1 cellular context compared by ENCODE assay signal in the genomic region with DNA sequence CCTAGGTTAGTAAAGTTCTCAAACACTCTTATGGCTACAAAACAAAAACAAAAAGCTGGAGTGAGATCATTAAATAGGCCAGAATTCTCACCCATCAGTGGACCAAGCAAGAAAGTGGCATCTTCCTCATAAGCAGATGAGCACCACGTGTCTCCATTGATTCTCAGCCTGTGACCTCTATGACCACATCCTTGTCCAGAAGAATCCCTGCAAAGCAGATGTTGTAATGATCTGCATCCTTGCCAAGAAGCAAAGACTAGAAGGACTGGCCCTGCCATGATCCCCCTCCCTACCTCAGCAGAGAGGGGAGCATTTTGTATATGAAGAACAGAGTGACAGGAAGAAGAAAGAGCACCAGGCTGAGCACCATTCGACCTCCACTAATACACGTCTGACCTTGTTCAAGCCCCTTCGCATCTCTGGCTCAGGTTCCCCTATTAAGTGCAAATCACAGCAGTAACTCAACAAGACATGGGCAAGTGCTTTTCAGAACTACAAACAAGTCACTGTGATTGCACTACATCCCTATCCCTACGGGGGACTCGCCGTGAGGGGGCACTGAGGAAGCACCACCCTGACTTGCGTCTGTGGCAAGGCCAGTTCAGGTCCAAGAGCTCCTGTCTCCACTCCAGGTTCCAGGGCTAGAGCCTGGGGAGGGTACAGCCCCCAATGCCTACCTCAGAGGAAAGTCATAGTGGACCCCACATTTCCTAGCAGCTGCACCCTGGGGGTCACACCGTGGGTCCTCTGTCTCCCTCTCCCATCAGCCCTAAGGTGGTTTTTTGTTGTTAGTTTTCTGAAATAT.
TF ChIP-seq lines count a peak whose summit lies in the region.

No MANE protein-coding gene starts in this region.

TF ChIP-seq in IMR-90, 13 proteins besides CTCF, POLR2A, EP300 and RAD21:
- TF ChIP-seq MAFK (IDR thresholded peaks at IDR 0.05; ENCODE audit: low read depth, low read length) (no peak), RFX5 (IDR thresholded peaks at IDR 0.05; ENCODE audit: low read depth, low read length) (no peak), MAZ (IDR thresholded peaks at IDR 0.05; ENCODE audit: borderline replicate concordance, low read depth, low read length) (no peak), FOS (IDR thresholded peaks at IDR 0.05; ENCODE audit: low read depth, low read length) (no peak), NFE2L2 (IDR thresholded peaks at IDR 0.05; ENCODE audit: low read depth, low read length) (no peak), SMC3 (IDR thresholded peaks at IDR 0.05; ENCODE audit: low read depth, low read length) (no peak), CEBPB (IDR thresholded peaks at IDR 0.05; ENCODE audit: low read depth, low read length) (no peak), RCOR1 (IDR thresholded peaks at IDR 0.05; ENCODE audit: insufficient replicate concordance, low read length) (no peak), BHLHE40 (IDR thresholded peaks at IDR 0.05; ENCODE audit: low read depth, low read length) (no peak), MXI1 (IDR thresholded peaks at IDR 0.05; ENCODE audit: borderline replicate concordance, low read depth, low read length) (no peak), CHD1 (IDR thresholded peaks at IDR 0.05; ENCODE audit: low read depth, low read length) (no peak)
- TF ChIP-seq, protein P1, sequence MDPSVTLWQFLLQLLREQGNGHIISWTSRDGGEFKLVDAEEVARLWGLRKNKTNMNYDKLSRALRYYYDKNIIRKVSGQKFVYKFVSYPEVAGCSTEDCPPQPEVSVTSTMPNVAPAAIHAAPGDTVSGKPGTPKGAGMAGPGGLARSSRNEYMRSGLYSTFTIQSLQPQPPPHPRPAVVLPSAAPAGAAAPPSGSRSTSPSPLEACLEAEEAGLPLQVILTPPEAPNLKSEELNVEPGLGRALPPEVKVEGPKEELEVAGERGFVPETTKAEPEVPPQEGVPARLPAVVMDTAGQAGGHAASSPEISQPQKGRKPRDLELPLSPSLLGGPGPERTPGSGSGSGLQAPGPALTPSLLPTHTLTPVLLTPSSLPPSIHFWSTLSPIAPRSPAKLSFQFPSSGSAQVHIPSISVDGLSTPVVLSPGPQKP (IDR thresholded peaks at IDR 0.05; ENCODE audit: borderline replicate concordance, low read depth, low read length) = no peak
- TF ChIP-seq, protein P2, sequence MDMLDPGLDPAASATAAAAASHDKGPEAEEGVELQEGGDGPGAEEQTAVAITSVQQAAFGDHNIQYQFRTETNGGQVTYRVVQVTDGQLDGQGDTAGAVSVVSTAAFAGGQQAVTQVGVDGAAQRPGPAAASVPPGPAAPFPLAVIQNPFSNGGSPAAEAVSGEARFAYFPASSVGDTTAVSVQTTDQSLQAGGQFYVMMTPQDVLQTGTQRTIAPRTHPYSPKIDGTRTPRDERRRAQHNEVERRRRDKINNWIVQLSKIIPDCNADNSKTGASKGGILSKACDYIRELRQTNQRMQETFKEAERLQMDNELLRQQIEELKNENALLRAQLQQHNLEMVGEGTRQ (IDR thresholded peaks at IDR 0.05; ENCODE audit: low read depth, low read length) = no peak; the same call in 1 of the 2 replicates
TF ChIP-seq in IMR-90: peak in this region for 0.
